Comparison of ENCODE assay signal across 18 cellular contexts in genomic region chr16:56093055-56093454, GRCh38.
DNase-seq lines count a peak whose midpoint lies in the region; ATAC-seq, FAIRE-seq and TF ChIP-seq lines count a peak whose summit lies in the region.
"Had no signal": no experiment of that assay in that cellular context is flagged by ENCODE, and none has a peak within 500 bp of the region (broad histone marks: within the 10 kb centered on the region; RNA-seq: fewer than 3 reads in every experiment).

No MANE protein-coding gene starts in this region.

- peaks cover 2% of the 10 kb centered on the region for H3K4me1 Mint-ChIP-seq in activated naive CD8-positive, alpha-beta T cell treated with anti-CD3 and anti-CD28 coated beads, Interleukin-2, amount 50 U/mL, for 24 hours
- H3K4me1 Mint-ChIP-seq in activated naive CD8-positive, alpha-beta T cell treated with anti-CD3 and anti-CD28 coated beads for 36 hours, result no peaks in the 10 kb centered on the region
- H3K4me1 Mint-ChIP-seq: CD8-positive, alpha-beta memory T cell had no signal

- FAIRE-seq in bronchial epithelial cell (lab: Jason Lieb, UNC), result no peak
- FAIRE-seq: GM12878, GM18507, H54, HTR-8/SVneo had no signal

- no peak for TF ChIP-seq CTCF in bronchial epithelial cell (IDR thresholded peaks at IDR 0.05; ENCODE audit: insufficient read depth, low read length, severe bottlenecking)

- no peak overlapping the region for H3K4me3 Mint-ChIP-seq in activated naive CD8-positive, alpha-beta T cell treated with anti-CD3 and anti-CD28 coated beads, Interleukin-2, amount 50 U/mL, for 24 hours
- no peak overlapping the region for H3K4me3 Mint-ChIP-seq in activated naive CD8-positive, alpha-beta T cell treated with anti-CD3 and anti-CD28 coated beads for 36 hours
- H3K4me3 Mint-ChIP-seq: CD8-positive, alpha-beta memory T cell had no signal

- H3K9me3 Mint-ChIP-seq in activated naive CD8-positive, alpha-beta T cell treated with anti-CD3 and anti-CD28 coated beads, Interleukin-2, amount 50 U/mL, for 24 hours, result no peaks in the 10 kb centered on the region
- no peaks in the 10 kb centered on the region for H3K9me3 Mint-ChIP-seq in activated naive CD8-positive, alpha-beta T cell treated with anti-CD3 and anti-CD28 coated beads for 36 hours
- H3K9me3 Mint-ChIP-seq: CD8-positive, alpha-beta memory T cell had no signal

- no peaks in the 10 kb centered on the region for H3K27me3 Mint-ChIP-seq in activated naive CD8-positive, alpha-beta T cell treated with anti-CD3 and anti-CD28 coated beads, Interleukin-2, amount 50 U/mL, for 24 hours
- no peaks in the 10 kb centered on the region for H3K27me3 Mint-ChIP-seq in activated naive CD8-positive, alpha-beta T cell treated with anti-CD3 and anti-CD28 coated beads for 36 hours

- no peaks in the 10 kb centered on the region for H3K36me3 Mint-ChIP-seq in activated naive CD8-positive, alpha-beta T cell treated with anti-CD3 and anti-CD28 coated beads, Interleukin-2, amount 50 U/mL, for 24 hours (ENCODE audit: low read depth)
- no peaks in the 10 kb centered on the region for H3K36me3 Mint-ChIP-seq in activated naive CD8-positive, alpha-beta T cell treated with anti-CD3 and anti-CD28 coated beads for 36 hours

- H3K27ac Mint-ChIP-seq in activated naive CD8-positive, alpha-beta T cell treated with anti-CD3 and anti-CD28 coated beads, Interleukin-2, amount 50 U/mL, for 24 hours, result no peak overlapping the region
- H3K27ac Mint-ChIP-seq in activated naive CD8-positive, alpha-beta T cell treated with anti-CD3 and anti-CD28 coated beads for 36 hours, result no peak overlapping the region
- H3K27ac Mint-ChIP-seq: CD8-positive, alpha-beta memory T cell had no signal

- no peaks in the 10 kb centered on the region for H3K36me3 ChIP-seq in bronchial epithelial cell (ENCODE audit: control insufficient read depth, insufficient read depth, low read length)
- H3K36me3 ChIP-seq: BLaER1 had no signal

- ATAC-seq in activated naive CD8-positive, alpha-beta T cell treated with anti-CD3 and anti-CD28 coated beads, Interleukin-2, amount 50 U/mL, for 24 hours, result peak; percentile 77
- no peak for ATAC-seq in left ventricle myocardium superior
- ATAC-seq: GM12878, HCT116 had no signal

- H3K4me3 ChIP-seq in bronchial epithelial cell (ENCODE audit: low read depth, low read length), result no peak overlapping the region
- H3K4me3 ChIP-seq: BLaER1, GM12878, GM23248 had no signal

- intact Hi-C loops in left ventricle myocardium superior (cut with micrococcal nuclease), result no loop called here

- H3K27me3 ChIP-seq in bronchial epithelial cell (ENCODE audit: control insufficient read depth, insufficient read depth, low read length), result no peaks in the 10 kb centered on the region
- H3K27me3 ChIP-seq: BLaER1 had no signal

- DNase-seq in activated naive CD8-positive, alpha-beta T cell treated with anti-CD3 and anti-CD28 coated beads, Interleukin-2, amount 50 U/mL, for 24 hours, result no peak
- no peak for DNase-seq in activated naive CD8-positive, alpha-beta T cell treated with anti-CD3 and anti-CD28 coated beads for 36 hours
- DNase-seq in bronchial epithelial cell (ENCODE audit: low read depth) (peak; percentile 22), foreskin melanocyte (peak; percentile 5), left ventricle myocardium superior (no peak), DMS53 (lab: John Stamatoyannopoulos, UW) (no peak)
- no peak for DNase-seq in central memory CD4-positive, alpha-beta T cell
- DNase-seq: 8988T; AML-193; Caco-2; CD8-positive, alpha-beta memory T cell; GM23248 had no signal

Comparison
In these comparisons a context has a peak if more than half of its experiments do, and no peak if none do; other contexts are left out.
1. DNase-seq: peak in bronchial epithelial cell (single experiment) and foreskin melanocyte (single experiment); none in activated naive CD8-positive, alpha-beta T cell treated with anti-CD3 and anti-CD28 coated beads, Interleukin-2, amount 50 U/mL, for 24 hours (single experiment), activated naive CD8-positive, alpha-beta T cell treated with anti-CD3 and anti-CD28 coated beads for 36 hours (single experiment), left ventricle myocardium superior (single experiment), central memory CD4-positive, alpha-beta T cell (single experiment) and DMS53 (single experiment).